Comparison of ENCODE assay signal across 8 cellular contexts in genomic region chr21:44793269-44794030, GRCh38. TPM values are rescaled to one million over a fixed set of nuclear protein-coding genes. Genes with fewer than 3 reads are reported as not detected.
A peak's percentile ranks its signal among the peaks of the same experiment; 100 is the strongest.
DNase-seq lines count a peak whose midpoint lies in the region; ATAC-seq and TF ChIP-seq lines count a peak whose summit lies in the region.

No MANE protein-coding gene starts in this region.

- DNase-seq in DMS53 (lab: John Stamatoyannopoulos, UW), result peak; percentile 72
- DNase-seq in HCT116 (ENCODE audit: low read depth, low spot score), result peak; percentile 24
- DNase-seq in NCI-H2171 (lab: John Stamatoyannopoulos, UW), result peak; percentile 47
- DNase-seq in coronary artery (ENCODE audit: low spot score), result peak; percentile 74

- H3K9me3 Mint-ChIP-seq in stimulated activated naive CD8-positive, alpha-beta T cell treated with anti-CD3 and anti-CD28 coated beads, Interleukin-15, Interleukin-2, amounts not matched to agents 100 ng/mL and 50 ng/mL, for 24 hours, result no peaks in the 10 kb centered on the region

- no TSS peak for BruUV-seq in HCT116 (replicated peaks; lab: Mats Ljungman, UMichigan)

- peaks cover 98% of the 10 kb centered on the region for H3K79me2 ChIP-seq in HCT116 (ENCODE audit: insufficient read depth, low read length)

- TF ChIP-seq RAD21 in HCT116 (IDR thresholded peaks at IDR 0.05; ENCODE audit: low read depth) (peak; percentile 82), liver (IDR thresholded peaks at IDR 0.05) (peak; percentile 90 to 91)

- no peak overlapping the region for H3K9ac ChIP-seq in HCT116 (ENCODE audit: low read length)
- H3K9ac ChIP-seq in liver (ENCODE audit: low read depth in 1 of 2, low read length in 2 of 2), result peak overlapping the region; percentile 12 to 25

- POLR2A ChIA-PET in HCT116 (lab: Charles Lee), result interaction anchor here (1.3 kb wide), 1 partner anchor 283 kb away, joined by 7 read pairs; no protein-coding TSS in a partner anchor

- TF ChIP-seq POLR2A in HCT116 (IDR thresholded peaks at IDR 0.05; ENCODE audit: borderline replicate concordance, extremely low read depth, insufficient read depth, insufficient read length), result no peak

- H4K20me1 ChIP-seq in HCT116 (ENCODE audit: insufficient read depth), result peaks cover 16% of the 10 kb centered on the region; the same call in 1 of the 2 replicates

- no peak overlapping the region for H3K4me3 Mint-ChIP-seq in stimulated activated naive CD8-positive, alpha-beta T cell treated with anti-CD3 and anti-CD28 coated beads, Interleukin-15, Interleukin-2, amounts not matched to agents 100 ng/mL and 50 ng/mL, for 24 hours

- TF ChIP-seq CTCF in HCT116 (IDR thresholded peaks at IDR 0.05 in 2 of 3, conservative IDR thresholded peaks at IDR 0.05 in 1 of 3; ENCODE audit: borderline replicate concordance in 1 of 3, insufficient read depth in 1 of 3, low read depth in 2 of 3, low read length in 2 of 3) (peak; percentile 65 to 79 (median 74); a peak in 5 of 6 replicates), VCaP (conservative IDR thresholded peaks at IDR 0.05) (peak; percentile 99), coronary artery (IDR thresholded peaks at IDR 0.05) (peak; percentile 65), liver (IDR thresholded peaks at IDR 0.05; ENCODE audit: low read depth, low read length, missing input control) (peak; percentile 75)

- H3K27me3 Mint-ChIP-seq in stimulated activated naive CD8-positive, alpha-beta T cell treated with anti-CD3 and anti-CD28 coated beads, Interleukin-15, Interleukin-2, amounts not matched to agents 100 ng/mL and 50 ng/mL, for 24 hours, result no peaks in the 10 kb centered on the region

- no peaks in the 10 kb centered on the region for H3K9me2 ChIP-seq in HCT116 (ENCODE audit: insufficient read depth)

- H3K27me3 ChIP-seq in HCT116 (ENCODE audit: insufficient read depth, low read length), result no peaks in the 10 kb centered on the region
- H3K27me3 ChIP-seq in liver (ENCODE audit: control insufficient read depth in 4 of 4, insufficient read depth in 4 of 4, low read length in 3 of 4), result no peaks in the 10 kb centered on the region

- no peak overlapping the region for H2AFZ ChIP-seq in HCT116 (ENCODE audit: low read depth, low read length, poor library complexity, severe bottlenecking)

- peaks cover 69% of the 10 kb centered on the region for H3K36me3 Mint-ChIP-seq in stimulated activated naive CD8-positive, alpha-beta T cell treated with anti-CD3 and anti-CD28 coated beads, Interleukin-15, Interleukin-2, amounts not matched to agents 100 ng/mL and 50 ng/mL, for 24 hours (ENCODE audit: low read depth)

- no peak overlapping the region for H3K4me2 ChIP-seq in HCT116 (ENCODE audit: low read length)

- CTCF ChIA-PET in HCT116 (lab: Charles Lee), result interaction anchor here (0.6 to 1.5 kb wide), 16 partner anchors 9 to 313 kb away, joined by 3 to 28 read pairs (median 4); partner anchors contain the start of genes PTTG1IP, SUMO3 and UBE2G2

- H3K9me3 ChIP-seq in HCT116 (ENCODE audit: control insufficient read depth in 1 of 2, insufficient read depth in 1 of 2, low read depth in 1 of 2, low read length in 2 of 2) (no peaks in the 10 kb centered on the region), liver (ENCODE audit: control insufficient read depth in 4 of 4, low read length in 3 of 4) (no peaks in the 10 kb centered on the region)

- intact Hi-C loops in HCT116 (cut with micrococcal nuclease), result loop anchor here (1.0 kb wide), 1 partner anchor 283 kb away; no protein-coding TSS in a partner anchor

- RAD21 ChIA-PET in HCT116 (lab: Charles Lee; ENCODE audit: low non-redundant PET in 1 of 2, low total read pairs in 2 of 2, uncharacterized antibody in 2 of 2, unreplicated experiment in 2 of 2), result interaction anchor here in 1 of 2 experiments (0.6 to 1.5 kb wide), 3 partner anchors 51 to 283 kb away, joined by 3 to 5 read pairs (median 3); no protein-coding TSS in a partner anchor

- H3K4me1 ChIP-seq in HCT116 (ENCODE audit: control insufficient read depth in 1 of 2, insufficient read depth in 2 of 2, low read length in 2 of 2), result no peaks in the 10 kb centered on the region
- H3K4me1 ChIP-seq in liver (ENCODE audit: control insufficient read depth in 4 of 4, insufficient read depth in 4 of 4, low read length in 3 of 4), result peaks cover 4 to 33% (median 27%) of the 10 kb centered on the region in 4 donors

- WGBS in liver, result 7% methylated on average over 9 of the region's 9 CpGs

- peak overlapping the region; percentile 17 for H3K27ac Mint-ChIP-seq in stimulated activated naive CD8-positive, alpha-beta T cell treated with anti-CD3 and anti-CD28 coated beads, Interleukin-15, Interleukin-2, amounts not matched to agents 100 ng/mL and 50 ng/mL, for 24 hours

- H3K27ac ChIP-seq in HCT116 (ENCODE audit: low read depth, low read length), result no peak overlapping the region
- peak overlapping the region; percentile 13; the same call in 1 of the 2 replicates for H3K27ac ChIP-seq in VCaP
- H3K27ac ChIP-seq in coronary artery, result no peak overlapping the region
- H3K27ac ChIP-seq in liver (ENCODE audit: low read depth in 1 of 2, low read length in 2 of 2), result peak overlapping the region in 1 of 2 donors; percentile 26

- H3K4me3 ChIP-seq in HCT116 (replicated peaks in 1 of 2; ENCODE audit: low read depth in 1 of 2, low read length in 2 of 2), result no peak overlapping the region
- no peak overlapping the region for H3K4me3 ChIP-seq in coronary artery
- H3K4me3 ChIP-seq in liver (ENCODE audit: low read depth in 1 of 3, low read length in 3 of 3), result no peak overlapping the region

- H3K36me3 ChIP-seq in HCT116 (ENCODE audit: control insufficient read depth in 1 of 2, insufficient read depth in 2 of 2, low read length in 2 of 2) (peaks cover 2 to 31% of the 10 kb centered on the region in 2 experiments; a peak in 2 of 4 replicates), liver (ENCODE audit: control insufficient read depth in 4 of 4, insufficient read depth in 3 of 4, low read depth in 1 of 4, low read length in 3 of 4) (peaks cover 0 to 3% (median 0%) of the 10 kb centered on the region in 4 donors)

- H3K4me1 Mint-ChIP-seq in stimulated activated naive CD8-positive, alpha-beta T cell treated with anti-CD3 and anti-CD28 coated beads, Interleukin-15, Interleukin-2, amounts not matched to agents 100 ng/mL and 50 ng/mL, for 24 hours (ENCODE audit: low read depth), result peaks cover 74% of the 10 kb centered on the region

- peak; percentile 98 for ATAC-seq in HCT116
- no peak for ATAC-seq in HG03045 (IDR thresholded peaks at IDR 0.05; ENCODE audit: unreplicated experiment)

TF ChIP-seq in HCT116, 20 proteins besides CTCF, POLR2A, EP300 and RAD21 (continues in another document):
- TF ChIP-seq ATF3 (IDR thresholded peaks at IDR 0.05), result no peak
- TF ChIP-seq YY1 (IDR thresholded peaks at IDR 0.05; ENCODE audit: extremely low read depth, insufficient replicate concordance, low read depth, low read length), result no peak
- TF ChIP-seq CEBPB (IDR thresholded peaks at IDR 0.05; ENCODE audit: low read depth), result no peak
- no peak for TF ChIP-seq ELF1 (IDR thresholded peaks at IDR 0.05; ENCODE audit: borderline replicate concordance, low read depth)
- TF ChIP-seq EZH2phosphoT487 (IDR thresholded peaks at IDR 0.05; ENCODE audit: borderline replicate concordance), result no peak

TF ChIP-seq in liver, 16 proteins besides CTCF, POLR2A, EP300 and RAD21 (continues in another document):
- no peak for TF ChIP-seq REST (IDR thresholded peaks at IDR 0.05)
- TF ChIP-seq HNF4A (conservative IDR thresholded peaks at IDR 0.05), result peak; percentile 17 to 36
- no peak for TF ChIP-seq HNF4G (IDR thresholded peaks at IDR 0.05)
- peak; percentile 21 for TF ChIP-seq NR2F2 (IDR thresholded peaks at IDR 0.05)
- no peak for TF ChIP-seq YY1 (IDR thresholded peaks at IDR 0.05)
- no peak for TF ChIP-seq ZBTB33 (IDR thresholded peaks at IDR 0.05)

RNA-seq across cellular contexts. Expression of gene UBE2G2, which starts 8.2 kb away (rescaled TPM):
- total RNA-seq in HCT116 (2021; ENCODE audit: unreplicated experiment) (86.5 TPM), liver (10 to 100 TPM; 35.1 to 83.5 TPM)
- 60.0 and 65.3 TPM in 2 replicates for polyA plus RNA-seq in HCT116 (2012)
- 10 to 100 TPM; 27.4 to 46.6 TPM for polyA plus RNA-seq in liver

RNA-seq across cellular contexts. Expression of gene SUMO3, which starts 24.4 kb away (rescaled TPM):
- total RNA-seq in HCT116 (2021; ENCODE audit: unreplicated experiment) (31.5 TPM), liver (10 to 100 TPM; 35.1 to 39.9 TPM)
- 26.5 and 27.5 TPM in 2 replicates for polyA plus RNA-seq in HCT116 (2012)
- polyA plus RNA-seq in liver, result 10 to 100 TPM; 41.4 to 51.0 TPM

Comparison
In these comparisons a context has a peak if more than half of its experiments do, and no peak if none do; other contexts are left out.
1. DNase-seq: peak in every context shown above with its lines; median percentile 74 in coronary artery; 72 in DMS53; 47 in NCI-H2171; 24 in HCT116.